Comparison of ENCODE assay signal across 1 cellular context in the genomic region with DNA sequence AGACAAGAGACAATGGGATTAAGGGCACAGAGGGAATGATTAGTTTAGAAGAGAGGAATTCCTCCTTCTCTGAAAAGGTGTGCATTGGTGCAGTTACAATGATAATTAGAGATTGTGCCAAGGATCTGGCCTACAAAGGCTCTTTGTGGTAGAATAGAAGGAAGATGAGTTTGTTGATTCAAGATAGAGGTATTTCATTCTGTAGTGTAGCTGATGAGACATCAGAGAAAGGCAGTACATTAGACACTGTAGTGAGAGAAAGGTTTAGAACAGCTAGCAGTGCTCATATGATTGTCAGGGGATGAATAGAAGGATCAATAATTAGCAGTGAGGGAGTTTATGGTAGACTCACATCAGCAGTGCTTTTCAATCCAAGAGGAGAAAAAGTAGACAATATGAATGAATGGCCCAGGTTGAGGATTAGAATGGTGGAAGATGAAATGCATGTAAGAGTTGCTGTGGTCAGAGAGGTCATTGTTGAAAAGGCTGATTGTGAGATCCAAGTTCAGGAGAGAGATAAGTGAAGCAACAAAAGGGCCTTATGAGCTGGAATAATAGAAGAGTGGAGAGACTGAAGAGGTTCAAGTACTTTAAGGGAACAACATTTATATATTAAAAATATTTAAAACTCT.
TF ChIP-seq lines count a peak whose summit lies in the region.

No MANE protein-coding gene starts in this region.

TF ChIP-seq in HepG2, 621 proteins besides CTCF, POLR2A, EP300 and RAD21 (continued from another document):
- TF ChIP-seq EHMT2 (IDR thresholded peaks at IDR 0.05; ENCODE audit: borderline replicate concordance, low read depth, low read length): 0 out of 2 replicates have a peak, but pooled peaks have one; percentile 39
- 0 out of 2 replicates have a peak, but pooled peaks have one; percentile 34 for TF ChIP-seq ZGPAT (CRISPR knock-in tag; IDR thresholded peaks at IDR 0.05)
- no peak for TF ChIP-seq DBP (CRISPR knock-in tag; IDR thresholded peaks at IDR 0.05; ENCODE audit: not compliant biosample characterization)
- peak; percentile 36; the same call in 1 of the 2 replicates for TF ChIP-seq NCOA2 (CRISPR knock-in tag; IDR thresholded peaks at IDR 0.05)
- TF ChIP-seq ZNF710 (CRISPR knock-in tag; IDR thresholded peaks at IDR 0.05; ENCODE audit: borderline replicate concordance): peak; percentile 68; the same call in 1 of the 2 replicates
- peak; percentile 19; the same call in 1 of the 2 replicates for TF ChIP-seq KAT8 (CRISPR knock-in tag; IDR thresholded peaks at IDR 0.05)
- TF ChIP-seq SOX5 (CRISPR knock-in tag; IDR thresholded peaks at IDR 0.05; ENCODE audit: borderline replicate concordance): peak; percentile 67
- no peak for TF ChIP-seq SRSF9 (IDR thresholded peaks at IDR 0.05; ENCODE audit: borderline replicate concordance, insufficient read depth, low read depth, low read length, poor library complexity, severe bottlenecking)
- TF ChIP-seq SOX6 (IDR thresholded peaks at IDR 0.05): no peak
- peak; percentile 57; the same call in 1 of the 2 replicates for TF ChIP-seq SOX6 (CRISPR knock-in tag; IDR thresholded peaks at IDR 0.05)
- TF ChIP-seq ZNF644 (CRISPR knock-in tag; IDR thresholded peaks at IDR 0.05; ENCODE audit: low read depth): 0 out of 2 replicates have a peak, but pooled peaks have one; percentile 39
- no peak for TF ChIP-seq ERF (CRISPR knock-in tag; IDR thresholded peaks at IDR 0.05)
- TF ChIP-seq GATAD2A (CRISPR knock-in tag; IDR thresholded peaks at IDR 0.05): peak; percentile 29; the same call in 1 of the 2 replicates
- 0 out of 2 replicates have a peak, but pooled peaks have one; percentile 60 for TF ChIP-seq CEBPG (CRISPR knock-in tag; IDR thresholded peaks at IDR 0.05)
- no peak for TF ChIP-seq SOX13 (IDR thresholded peaks at IDR 0.05)
- TF ChIP-seq SOX13 (CRISPR knock-in tag; conservative IDR thresholded peaks at IDR 0.05 in 1 of 2, IDR thresholded peaks at IDR 0.05 in 1 of 2): peak in 1 of 2 experiments; percentile 78; a peak in 2 of 4 replicates
- TF ChIP-seq BCLAF1 (IDR thresholded peaks at IDR 0.05): no peak
- TF ChIP-seq ZNF20 (CRISPR knock-in tag; IDR thresholded peaks at IDR 0.05): no peak
- peak; percentile 41 for TF ChIP-seq PAXIP1 (CRISPR knock-in tag; conservative IDR thresholded peaks at IDR 0.05)
- TF ChIP-seq FOSL1 (CRISPR knock-in tag; IDR thresholded peaks at IDR 0.05; ENCODE audit: borderline replicate concordance): no peak
- TF ChIP-seq ATF7 (IDR thresholded peaks at IDR 0.05): no peak
- TF ChIP-seq ATF7 (CRISPR knock-in tag; IDR thresholded peaks at IDR 0.05): no peak
- no peak for TF ChIP-seq CSRNP2 (CRISPR knock-in tag; conservative IDR thresholded peaks at IDR 0.05; ENCODE audit: low read depth)
- TF ChIP-seq ARID5B (CRISPR knock-in tag; IDR thresholded peaks at IDR 0.05): peak; percentile 34; the same call in 1 of the 2 replicates
- peak; percentile 36; the same call in 1 of the 2 replicates for TF ChIP-seq BCL6 (CRISPR knock-in tag; IDR thresholded peaks at IDR 0.05)
- 0 out of 2 replicates have a peak, but pooled peaks have one; percentile 27 for TF ChIP-seq ZBTB25 (CRISPR knock-in tag; IDR thresholded peaks at IDR 0.05)
- TF ChIP-seq SAP130 (CRISPR knock-in tag; IDR thresholded peaks at IDR 0.05; ENCODE audit: low read depth): 0 out of 2 replicates have a peak, but pooled peaks have one; percentile 15
- TF ChIP-seq, protein P1, sequence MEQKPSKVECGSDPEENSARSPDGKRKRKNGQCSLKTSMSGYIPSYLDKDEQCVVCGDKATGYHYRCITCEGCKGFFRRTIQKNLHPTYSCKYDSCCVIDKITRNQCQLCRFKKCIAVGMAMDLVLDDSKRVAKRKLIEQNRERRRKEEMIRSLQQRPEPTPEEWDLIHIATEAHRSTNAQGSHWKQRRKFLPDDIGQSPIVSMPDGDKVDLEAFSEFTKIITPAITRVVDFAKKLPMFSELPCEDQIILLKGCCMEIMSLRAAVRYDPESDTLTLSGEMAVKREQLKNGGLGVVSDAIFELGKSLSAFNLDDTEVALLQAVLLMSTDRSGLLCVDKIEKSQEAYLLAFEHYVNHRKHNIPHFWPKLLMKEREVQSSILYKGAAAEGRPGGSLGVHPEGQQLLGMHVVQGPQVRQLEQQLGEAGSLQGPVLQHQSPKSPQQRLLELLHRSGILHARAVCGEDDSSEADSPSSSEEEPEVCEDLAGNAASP (CRISPR knock-in tag; IDR thresholded peaks at IDR 0.05; ENCODE audit: borderline replicate concordance): 0 out of 2 replicates have a peak, but pooled peaks have one; percentile 14
- TF ChIP-seq RCOR2 (CRISPR knock-in tag; IDR thresholded peaks at IDR 0.05): 0 out of 2 replicates have a peak, but pooled peaks have one; percentile 22
- 0 out of 2 replicates have a peak, but pooled peaks have one; percentile 8 for TF ChIP-seq TCF7 (IDR thresholded peaks at IDR 0.05; ENCODE audit: low read depth)
TF ChIP-seq in HepG2: peak in this region for 19.
